27 cellular contexts compared by ENCODE assay signal in the genomic region with DNA sequence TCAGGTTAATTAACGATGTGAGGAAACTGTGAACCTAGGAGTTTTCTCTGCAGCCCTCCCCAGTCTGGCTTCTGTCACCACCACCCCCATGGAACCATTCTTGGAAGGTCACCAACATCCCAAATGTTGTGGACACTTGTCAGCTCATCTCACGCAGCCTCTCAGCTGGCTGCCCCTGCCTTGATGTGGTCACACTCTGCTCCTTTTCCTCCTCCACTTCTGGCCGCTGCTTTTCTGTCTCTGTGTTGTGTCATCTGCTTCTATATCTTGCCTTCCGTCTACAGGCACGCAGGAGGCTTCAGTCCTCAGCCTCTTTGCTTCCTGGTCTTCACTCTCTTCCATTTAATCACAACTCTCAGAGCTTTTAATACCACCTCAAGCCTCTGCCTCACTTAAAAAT.
A peak's percentile ranks its signal among the peaks of the same experiment; 100 is the strongest.
DNase-seq lines count a peak whose midpoint lies in the region; ATAC-seq and TF ChIP-seq lines count a peak whose summit lies in the region.
"Had no signal": no experiment of that assay in that cellular context is flagged by ENCODE, and none has a peak within 500 bp of the region (broad histone marks: within the 10 kb centered on the region; RNA-seq: fewer than 3 reads in every experiment).

No MANE protein-coding gene starts in this region.

- no peaks in the 10 kb centered on the region; the same call in 1 of the 2 replicates for H3F3A ChIP-seq in GM23248 (ENCODE audit: insufficient read depth)

- H3K9me3 ChIP-seq in BLaER1 = no peaks in the 10 kb centered on the region
- H3K9me3 ChIP-seq in GM23248 (ENCODE audit: low read depth) = no peaks in the 10 kb centered on the region
- H3K9me3 ChIP-seq in lower lobe of right lung = no peaks in the 10 kb centered on the region
- H3K9me3 ChIP-seq: esophagus muscularis mucosa, HAP-1, SK-N-SH had no signal

- 19 to 21% methylated on average over 5 of the region's 5 CpGs for WGBS in GM23248 (ENCODE audit: low coverage in 1 of 2, low lambda C conversion rate in 2 of 2, missing lambda C conversion rate in 2 of 2), 2 experiments

- H4K20me1 ChIP-seq in BLaER1 = no peaks in the 10 kb centered on the region
- H4K20me1 ChIP-seq in GM23248 (ENCODE audit: insufficient read depth) = no peaks in the 10 kb centered on the region

- TF ChIP-seq CTCF in cardiac fibroblast (IDR thresholded peaks at IDR 0.05; ENCODE audit: low read depth, low read length) (no peak), lower lobe of right lung (IDR thresholded peaks at IDR 0.05) (no peak)

- H3K4me3 ChIP-seq in BLaER1 (no peak overlapping the region), GM23248 (no peak overlapping the region), cardiac fibroblast (replicated peaks in 1 of 2; ENCODE audit: low read depth in 2 of 2, low read length in 2 of 2) (no peak overlapping the region), lower lobe of right lung (no peak overlapping the region)
- H3K4me3 ChIP-seq: esophagus muscularis mucosa, HAP-1, lung, neural progenitor cell had no signal

- H3K4me2 ChIP-seq in BLaER1 (peak overlapping the region; percentile 53), GM23248 (ENCODE audit: unreplicated experiment) (peak overlapping the region; percentile 35)
- H3K4me2 ChIP-seq: neural progenitor cell, SK-N-SH had no signal

- H3K27me3 ChIP-seq in BLaER1 = no peaks in the 10 kb centered on the region
- no peaks in the 10 kb centered on the region for H3K27me3 ChIP-seq in GM23248 (replicated peaks; ENCODE audit: insufficient read depth)
- no peaks in the 10 kb centered on the region for H3K27me3 ChIP-seq in lower lobe of right lung (ENCODE audit: low read depth)
- H3K27me3 ChIP-seq: esophagus muscularis mucosa, neural progenitor cell had no signal

- H3K27ac ChIP-seq in BLaER1 = no peak overlapping the region
- H3K27ac ChIP-seq in GM23248 = no peak overlapping the region
- H3K27ac ChIP-seq in lower lobe of right lung = no peak overlapping the region
- H3K27ac ChIP-seq: esophagus muscularis mucosa, neural progenitor cell, RWPE1 had no signal

- peaks cover 25% of the 10 kb centered on the region for H3K4me1 ChIP-seq in BLaER1
- peaks cover 21% of the 10 kb centered on the region for H3K4me1 ChIP-seq in GM23248 (ENCODE audit: insufficient read depth)
- H3K4me1 ChIP-seq in lower lobe of right lung = no peaks in the 10 kb centered on the region
- H3K4me1 ChIP-seq: esophagus muscularis mucosa, HAP-1, neural progenitor cell had no signal

- H3K9ac ChIP-seq in BLaER1 (no peak overlapping the region), GM23248 (no peak overlapping the region)
- H3K9ac ChIP-seq: neural progenitor cell, SK-N-SH had no signal

- H2AFZ ChIP-seq in GM23248 = peak overlapping the region; percentile 57
- H2AFZ ChIP-seq: neural progenitor cell had no signal

- ATAC-seq in lower lobe of right lung = peak; percentile 57 to 69
- ATAC-seq in GM19351 (IDR thresholded peaks at IDR 0.05; ENCODE audit: unreplicated experiment) = no peak
- no peak for ATAC-seq in GM21390 (IDR thresholded peaks at IDR 0.05; ENCODE audit: unreplicated experiment)
- ATAC-seq: activated naive CD4-positive, alpha-beta T cell treated with anti-CD3 and anti-CD28 coated beads, Interleukin-2, amount 50 U/mL, for 72 hours; activated T-helper 17 cell treated with anti-CD3 and anti-CD28 coated beads, Interleukin-2, amount 50 U/mL, for 72 hours; T-helper 17 cell had no signal

- intact Hi-C loops in lower lobe of right lung (cut with DNase I) = no loop called here
- intact Hi-C loops in activated T-helper 2 cell treated with anti-CD3 and anti-CD28 coated beads, Interferon-gamma antibody, Interleukin-2, Interleukin-4, amounts not matched to agents 10 μg/mL and 5 μg/mL and 100 μg/mL, durations not matched to agents 14 hours and 24 hours and 36 hours (cut with micrococcal nuclease) = no loop called here

- in situ Hi-C loops in GM23248 (cut with MboI) = no loop called here

- no peaks in the 10 kb centered on the region for H3K79me2 ChIP-seq in GM23248 (ENCODE audit: insufficient read depth)

- DNase-seq in GM23248 (peak; percentile 60), cardiac fibroblast (ENCODE audit: low read depth in 2 of 2) (peak; percentile 17 to 28), lower lobe of right lung (no peak), NCI-H345 treated with DMSO at 0.1 percent for 48 hours (lab: John Stamatoyannopoulos, UW; ENCODE audit: unreplicated experiment) (no peak)
- DNase-seq in activated T-helper 2 cell treated with anti-CD3 and anti-CD28 coated beads, Interferon-gamma antibody, Interleukin-2, Interleukin-4, amounts not matched to agents 10 μg/mL and 5 μg/mL and 100 μg/mL, durations not matched to agents 14 hours and 24 hours and 36 hours (ENCODE audit: low spot score) = no peak
- DNase-seq: activated CD4-positive, alpha-beta memory T cell treated with anti-CD3 and anti-CD28 coated beads, Interleukin-2, amount 10 ng/mL, durations not matched to agents 7 days and 5 days; activated CD4-positive, CD25-positive, alpha-beta regulatory T cell treated with anti-CD3 and anti-CD28 coated beads, Interleukin-2, amount 50 U/mL, for 72 hours; aorta; dermis blood vessel endothelial cell; kidney; NCI-H1105 treated with DMSO at 0.1 percent for 48 hours; NCI-H2081; NCI-H2227 treated with DMSO at 0.1 percent for 48 hours; NCI-H748 treated with DMSO at 0.1 percent for 48 hours; SK-N-SH; stimulated activated naive CD4-positive, alpha-beta T cell; T-helper 17 cell had no signal

- H3K36me3 ChIP-seq in BLaER1 = no peaks in the 10 kb centered on the region
- no peaks in the 10 kb centered on the region for H3K36me3 ChIP-seq in GM23248 (ENCODE audit: low read depth)
- no peaks in the 10 kb centered on the region for H3K36me3 ChIP-seq in lower lobe of right lung
- H3K36me3 ChIP-seq: esophagus muscularis mucosa, HAP-1, neural progenitor cell had no signal

- peaks cover 26% of the 10 kb centered on the region for H3K9me3 Mint-ChIP-seq in activated T-helper 2 cell treated with anti-CD3 and anti-CD28 coated beads, Interferon-gamma antibody, Interleukin-2, Interleukin-4, amounts not matched to agents 10 μg/mL and 5 μg/mL and 100 μg/mL, durations not matched to agents 14 hours and 24 hours and 36 hours
- H3K9me3 Mint-ChIP-seq: neural progenitor cell had no signal

- no peaks in the 10 kb centered on the region for H3K9me2 ChIP-seq in GM23248 (ENCODE audit: insufficient read depth)
- H3K9me2 ChIP-seq: SK-N-SH had no signal

- no peak overlapping the region for H3K4me3 Mint-ChIP-seq in activated T-helper 2 cell treated with anti-CD3 and anti-CD28 coated beads, Interferon-gamma antibody, Interleukin-2, Interleukin-4, amounts not matched to agents 10 μg/mL and 5 μg/mL and 100 μg/mL, durations not matched to agents 14 hours and 24 hours and 36 hours (ENCODE audit: low read depth)
- H3K4me3 Mint-ChIP-seq: activated CD4-positive, alpha-beta memory T cell treated with anti-CD3 and anti-CD28 coated beads, Interleukin-2, amount 10 ng/mL, durations not matched to agents 7 days and 5 days; activated T-helper 17 cell treated with anti-CD3 and anti-CD28 coated beads, Interleukin-2, amount 50 U/mL, for 72 hours; neural progenitor cell; T-helper 17 cell had no signal

- H3K4me1 Mint-ChIP-seq in activated T-helper 2 cell treated with anti-CD3 and anti-CD28 coated beads, Interferon-gamma antibody, Interleukin-2, Interleukin-4, amounts not matched to agents 10 μg/mL and 5 μg/mL and 100 μg/mL, durations not matched to agents 14 hours and 24 hours and 36 hours (ENCODE audit: low read depth) = no peaks in the 10 kb centered on the region
- H3K4me1 Mint-ChIP-seq: activated CD4-positive, alpha-beta memory T cell treated with anti-CD3 and anti-CD28 coated beads, Interleukin-2, amount 10 ng/mL, durations not matched to agents 7 days and 5 days; activated T-helper 17 cell treated with anti-CD3 and anti-CD28 coated beads, Interleukin-2, amount 50 U/mL, for 72 hours; neural progenitor cell; T-helper 17 cell had no signal

- H3K36me3 Mint-ChIP-seq in activated T-helper 2 cell treated with anti-CD3 and anti-CD28 coated beads, Interferon-gamma antibody, Interleukin-2, Interleukin-4, amounts not matched to agents 10 μg/mL and 5 μg/mL and 100 μg/mL, durations not matched to agents 14 hours and 24 hours and 36 hours (ENCODE audit: low read depth) = no peaks in the 10 kb centered on the region
- H3K36me3 Mint-ChIP-seq: activated naive CD4-positive, alpha-beta T cell treated with anti-CD3 and anti-CD28 coated beads, Interleukin-2, amount 50 U/mL, for 72 hours; neural progenitor cell had no signal

- no peak overlapping the region for H3K27ac Mint-ChIP-seq in activated T-helper 2 cell treated with anti-CD3 and anti-CD28 coated beads, Interferon-gamma antibody, Interleukin-2, Interleukin-4, amounts not matched to agents 10 μg/mL and 5 μg/mL and 100 μg/mL, durations not matched to agents 14 hours and 24 hours and 36 hours
- H3K27ac Mint-ChIP-seq: activated CD4-positive, alpha-beta memory T cell treated with anti-CD3 and anti-CD28 coated beads, Interleukin-2, amount 10 ng/mL, durations not matched to agents 7 days and 5 days; activated T-helper 17 cell treated with anti-CD3 and anti-CD28 coated beads, Interleukin-2, amount 50 U/mL, for 72 hours; neural progenitor cell; T-helper 17 cell had no signal

- H3K27me3 Mint-ChIP-seq in activated T-helper 2 cell treated with anti-CD3 and anti-CD28 coated beads, Interferon-gamma antibody, Interleukin-2, Interleukin-4, amounts not matched to agents 10 μg/mL and 5 μg/mL and 100 μg/mL, durations not matched to agents 14 hours and 24 hours and 36 hours (ENCODE audit: low read depth) = no peaks in the 10 kb centered on the region
- H3K27me3 Mint-ChIP-seq: activated CD4-positive, alpha-beta memory T cell treated with anti-CD3 and anti-CD28 coated beads, Interleukin-2, amount 10 ng/mL, durations not matched to agents 7 days and 5 days; activated T-helper 17 cell treated with anti-CD3 and anti-CD28 coated beads, Interleukin-2, amount 50 U/mL, for 72 hours; T-helper 17 cell had no signal

Comparison
In these comparisons a context has a peak if more than half of its experiments do, and no peak if none do; other contexts are left out.
1. DNase-seq: peak in GM23248 (single experiment) and cardiac fibroblast (2 of 2); none in lower lobe of right lung (single experiment), NCI-H345 treated with DMSO at 0.1 percent for 48 hours (single experiment) and activated T-helper 2 cell treated with anti-CD3 and anti-CD28 coated beads, Interferon-gamma antibody, Interleukin-2, Interleukin-4, amounts not matched to agents 10 μg/mL and 5 μg/mL and 100 μg/mL, durations not matched to agents 14 hours and 24 hours and 36 hours (single experiment).
2. ATAC-seq: peak in lower lobe of right lung (2 of 2); none in GM19351 (single experiment) and GM21390 (single experiment).